ENCODE assay signal across 16 cellular contexts in the genomic region with DNA sequence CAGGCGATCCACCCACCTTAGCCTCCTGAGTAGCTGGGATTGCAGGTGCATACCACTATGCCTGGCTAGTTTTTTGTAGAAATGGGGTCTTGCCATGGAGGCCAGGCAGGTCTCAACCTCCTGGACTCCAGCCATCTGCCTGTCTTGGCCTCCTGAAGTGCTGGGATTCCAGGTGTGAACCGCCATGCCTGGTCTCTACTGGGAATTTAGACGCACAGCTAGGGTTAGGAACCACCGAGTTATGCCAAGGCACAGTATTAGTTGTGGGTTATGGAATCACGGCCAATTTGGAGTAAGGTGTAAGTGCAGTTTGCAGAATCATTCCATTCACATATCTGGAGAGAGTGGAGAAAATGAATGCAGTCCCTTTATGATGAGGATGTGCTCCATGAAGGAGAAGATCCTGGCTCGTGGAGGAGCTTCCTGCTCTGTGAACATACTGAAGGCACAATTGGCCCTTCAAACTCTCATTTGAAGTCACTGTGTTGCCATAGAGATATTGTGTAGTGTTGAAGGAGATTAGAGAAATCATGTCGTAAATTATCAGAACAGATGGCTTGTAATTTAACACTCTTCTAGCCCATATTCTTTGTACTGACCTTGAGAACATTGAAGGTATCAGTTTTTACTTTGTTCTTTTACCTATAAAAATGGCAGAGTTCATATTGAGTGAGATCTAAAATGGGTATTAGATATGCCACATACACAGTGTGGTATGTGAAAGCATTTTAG. TPM values are rescaled to one million over a fixed set of nuclear protein-coding genes. Genes with fewer than 3 reads are reported as not detected.
DNase-seq lines count a peak whose midpoint lies in the region; ATAC-seq and TF ChIP-seq lines count a peak whose summit lies in the region.
"Had no signal": no experiment of that assay in that cellular context is flagged by ENCODE, and none has a peak within 500 bp of the region (broad histone marks: within the 10 kb centered on the region; RNA-seq: fewer than 3 reads in every experiment).

No MANE protein-coding gene starts in this region.

- H3K4me1 ChIP-seq in SJCRH30 = 0 out of 2 replicates have a peak, but pooled peaks cover 2% of the 10 kb centered on the region

- H3K36me3 ChIP-seq in SJCRH30 = no peaks in the 10 kb centered on the region
- H3K36me3 ChIP-seq: gastrocnemius medialis had no signal

- intact Hi-C loops in Calu3 (cut with micrococcal nuclease; ENCODE audit: unreplicated experiment) = no loop called here

- DNase-seq in Calu3 = no peak
- peak; percentile 73 for DNase-seq in M059J (ENCODE audit: low read depth)
- DNase-seq in NCI-H526 (lab: John Stamatoyannopoulos, UW) = peak; percentile 32 to 51
- DNase-seq in dermis blood vessel endothelial cell = peak; percentile 41
- no peak for DNase-seq in SJCRH30
- DNase-seq in medulla oblongata (ENCODE audit: extremely low spot score) = no peak
- DNase-seq: activated CD4-positive, alpha-beta memory T cell treated with anti-CD3 and anti-CD28 coated beads for 36 hours; effector memory CD8-positive, alpha-beta T cell; gastrocnemius medialis; kidney; MM.1S; PC-3; right cardiac atrium had no signal

- CTCF ChIA-PET in Calu3 (lab: Charles Lee) = interaction anchor here (0.6 kb wide), 1 partner anchor 248 kb away, joined by 3 read pairs; no protein-coding TSS in a partner anchor

- H3K27me3 Mint-ChIP-seq in Calu3 (ENCODE audit: unreplicated experiment) = no peaks in the 10 kb centered on the region
- H3K27me3 Mint-ChIP-seq: activated CD4-positive, alpha-beta memory T cell treated with anti-CD3 and anti-CD28 coated beads for 36 hours had no signal

- ATAC-seq in HG02938 (IDR thresholded peaks at IDR 0.05; ENCODE audit: unreplicated experiment) = no peak
- ATAC-seq in activated CD4-positive, CD25-positive, alpha-beta regulatory T cell treated with anti-CD3 and anti-CD28 coated beads, Interleukin-2, amount 50 U/mL, for 24 hours = no peak
- ATAC-seq: effector memory CD8-positive, alpha-beta T cell; gastrocnemius medialis; PC-3; right cardiac atrium had no signal

- no peak overlapping the region for H3K4me3 Mint-ChIP-seq in Calu3 (ENCODE audit: low read depth, unreplicated experiment)
- H3K4me3 Mint-ChIP-seq: activated CD4-positive, alpha-beta memory T cell treated with anti-CD3 and anti-CD28 coated beads for 36 hours; effector memory CD8-positive, alpha-beta T cell had no signal

- H3K27ac ChIP-seq in SJCRH30 = no peak overlapping the region
- H3K27ac ChIP-seq: gastrocnemius medialis had no signal

- peaks cover 22% of the 10 kb centered on the region for H3K36me3 Mint-ChIP-seq in Calu3 (ENCODE audit: insufficient read depth, unreplicated experiment)
- H3K36me3 Mint-ChIP-seq: activated CD4-positive, alpha-beta memory T cell treated with anti-CD3 and anti-CD28 coated beads for 36 hours had no signal

- no peak overlapping the region for H3K4me3 ChIP-seq in SJCRH30
- H3K4me3 ChIP-seq: gastrocnemius medialis had no signal

- peak overlapping the region; percentile 41 for H3K27ac Mint-ChIP-seq in Calu3 (ENCODE audit: unreplicated experiment)
- H3K27ac Mint-ChIP-seq: activated CD4-positive, alpha-beta memory T cell treated with anti-CD3 and anti-CD28 coated beads for 36 hours; activated T-helper 2 cell treated with anti-CD3 and anti-CD28 coated beads, Interferon-gamma antibody, Interleukin-2, Interleukin-4, amounts not matched to agents 10 μg/mL and 5 μg/mL and 100 μg/mL, durations not matched to agents 14 hours and 24 hours and 36 hours; effector memory CD8-positive, alpha-beta T cell had no signal

- no peak for TF ChIP-seq CTCF in Calu3 (IDR thresholded peaks at IDR 0.05; ENCODE audit: unreplicated experiment)

- H3K9me3 ChIP-seq in SJCRH30 (replicated peaks) = peaks cover 8% of the 10 kb centered on the region; the same call in 1 of the 2 replicates
- H3K9me3 ChIP-seq: gastrocnemius medialis had no signal

- peaks cover 5% of the 10 kb centered on the region for H3K9me3 Mint-ChIP-seq in Calu3 (ENCODE audit: low read depth, unreplicated experiment)
- H3K9me3 Mint-ChIP-seq: activated T-helper 2 cell treated with anti-CD3 and anti-CD28 coated beads, Interferon-gamma antibody, Interleukin-2, Interleukin-4, amounts not matched to agents 10 μg/mL and 5 μg/mL and 100 μg/mL, durations not matched to agents 14 hours and 24 hours and 36 hours had no signal

- BruUV-seq in Calu3 (replicated peaks; lab: Mats Ljungman, UMichigan) = no TSS peak

- H3K4me1 Mint-ChIP-seq in Calu3 (ENCODE audit: low read depth, unreplicated experiment) = peaks cover 56% of the 10 kb centered on the region

- H3K27me3 ChIP-seq in SJCRH30 = no peaks in the 10 kb centered on the region
- H3K27me3 ChIP-seq: gastrocnemius medialis had no signal

RNA-seq across cellular contexts. Expression of gene TRIO, which starts 18.8 kb away (rescaled TPM):
- total RNA-seq in Calu3 (2022) (150 and 183 TPM in 2 replicates), dermis blood vessel endothelial cell (190 and 204 TPM in 2 replicates)
- total RNA-seq in M059J (2014; rRNA removed; shearing (Covaris generic)) = 55.8 and 116 TPM in 2 replicates
- 67.9 and 82.9 TPM in 2 replicates for total RNA-seq in SJCRH30 (2014; rRNA removed; shearing (Covaris generic))

Comparison
In these comparisons a context has a peak if more than half of its experiments do, and no peak if none do; other contexts are left out.
1. DNase-seq: peak in M059J (single experiment), NCI-H526 (2 of 2) and dermis blood vessel endothelial cell (single experiment); none in Calu3 (single experiment), SJCRH30 (0 of 2) and medulla oblongata (single experiment).